ENCODE assay signal across 29 cellular contexts in the genomic region with DNA sequence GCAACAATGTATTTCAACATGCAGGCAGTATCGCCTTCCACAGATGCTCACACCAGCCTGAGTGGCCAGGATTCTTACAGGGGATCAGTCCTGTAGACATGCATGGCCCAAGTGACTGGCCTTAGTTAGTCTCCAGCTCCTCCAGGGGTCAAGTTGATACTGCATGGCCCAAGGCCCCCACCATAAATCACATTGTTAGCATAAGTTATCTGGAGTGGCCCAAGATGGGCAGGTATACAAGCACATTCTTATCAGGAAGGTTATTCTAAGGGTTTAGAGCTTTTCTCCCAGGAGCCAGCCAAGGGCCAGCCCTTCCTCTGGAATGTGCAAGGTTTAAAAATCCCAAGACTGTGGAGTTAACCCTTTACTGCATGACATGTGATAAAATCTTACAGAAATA.
"Had no signal": no experiment of that assay in that cellular context is flagged by ENCODE, and none has a peak within 500 bp of the region (broad histone marks: within the 10 kb centered on the region; RNA-seq: fewer than 3 reads in every experiment).

No MANE protein-coding gene starts in this region.

- H3K4me3 ChIP-seq: adrenal gland, body of pancreas, breast epithelium, MG63, SJCRH30, SK-N-MC had no signal

- H3K4me1 ChIP-seq: adrenal gland, body of pancreas, breast epithelium, SJCRH30 had no signal

- ATAC-seq: activated CD4-positive, alpha-beta T cell treated with anti-CD3 and anti-CD28 coated beads for 36 hours; activated CD8-positive, alpha-beta T cell treated with anti-CD3 and anti-CD28 coated beads, Interleukin-2, amount 10 ng/mL, durations not matched to agents 7 days and 5 days; activated naive CD4-positive, alpha-beta T cell treated with anti-CD3 and anti-CD28 coated beads, Interleukin-2, amount 50 U/mL, for 72 hours; body of pancreas; Panc1 had no signal

- DNase-seq: activated CD4-positive, alpha-beta T cell treated with anti-CD3 and anti-CD28 coated beads for 36 hours; activated CD4-positive, alpha-beta T cell treated with anti-CD3 and anti-CD28 coated beads, Interleukin-2, amount 10 ng/mL, durations not matched to agents 7 days and 5 days; activated CD4-positive, alpha-beta T cell treated with anti-CD3 and anti-CD28 coated beads, Interleukin-2, amount 50 U/mL, for 48 hours; activated CD8-positive, alpha-beta T cell treated with anti-CD3 and anti-CD28 coated beads, Interleukin-2, amount 10 ng/mL, durations not matched to agents 7 days and 5 days; activated gamma-delta T cell treated with Interleukin-2 at 50 U/mL for 16 hours; activated naive CD4-positive, alpha-beta T cell treated with anti-CD3 and anti-CD28 coated beads for 36 hours; activated T-cell treated with anti-CD3 and anti-CD28 coated beads, Interleukin-2, amount 50 U/mL, for 24 hours; adrenal gland; body of pancreas; caudate nucleus; Kasumi-1; KG1; MG63; NCI-H1048; NCI-H1694 treated with DMSO at 0.1 percent for 48 hours; NCI-H2029; NCI-H2107; NCI-H2171; NCI-H2227 treated with DMSO at 0.1 percent for 48 hours; NCI-H446; NCI-H510A treated with DMSO at 0.1 percent for 48 hours; NCI-H526 treated with DMSO at 0.1 percent for 48 hours; SHP77; SJCRH30; T1000 had no signal

- H3K4me1 Mint-ChIP-seq: activated CD4-positive, alpha-beta T cell treated with anti-CD3 and anti-CD28 coated beads for 36 hours; activated CD4-positive, alpha-beta T cell treated with anti-CD3 and anti-CD28 coated beads, Interleukin-2, amount 10 ng/mL, durations not matched to agents 7 days and 5 days had no signal

- H3K9me3 Mint-ChIP-seq: activated CD4-positive, alpha-beta T cell treated with anti-CD3 and anti-CD28 coated beads, Interleukin-2, amount 10 ng/mL, durations not matched to agents 7 days and 5 days; activated naive CD4-positive, alpha-beta T cell treated with anti-CD3 and anti-CD28 coated beads for 36 hours; activated naive CD4-positive, alpha-beta T cell treated with anti-CD3 and anti-CD28 coated beads, Interleukin-2, amount 50 U/mL, for 72 hours; activated T-cell treated with anti-CD3 and anti-CD28 coated beads, Interleukin-2, amount 50 U/mL, for 24 hours had no signal

- H3K27me3 ChIP-seq: adrenal gland, body of pancreas, breast epithelium had no signal

- H3K36me3 Mint-ChIP-seq: activated naive CD4-positive, alpha-beta T cell treated with anti-CD3 and anti-CD28 coated beads, Interleukin-2, amount 50 U/mL, for 72 hours had no signal

- H3K4me3 Mint-ChIP-seq: activated CD4-positive, alpha-beta T cell treated with anti-CD3 and anti-CD28 coated beads for 36 hours; activated CD4-positive, alpha-beta T cell treated with anti-CD3 and anti-CD28 coated beads, Interleukin-2, amount 10 ng/mL, durations not matched to agents 7 days and 5 days; activated CD8-positive, alpha-beta T cell treated with anti-CD3 and anti-CD28 coated beads, Interleukin-2, amount 10 ng/mL, durations not matched to agents 7 days and 5 days; activated naive CD4-positive, alpha-beta T cell treated with anti-CD3 and anti-CD28 coated beads for 36 hours; activated T-cell treated with anti-CD3 and anti-CD28 coated beads, Interleukin-2, amount 50 U/mL, for 24 hours had no signal

- H3K36me3 ChIP-seq: adrenal gland, breast epithelium, MG63, SJCRH30 had no signal

- H3K9me3 ChIP-seq: adrenal gland, body of pancreas, breast epithelium, MG63, SJCRH30 had no signal

- H3K27ac ChIP-seq: adrenal gland, body of pancreas, breast epithelium, SJCRH30, SK-N-MC had no signal

- H3K27ac Mint-ChIP-seq: activated CD4-positive, alpha-beta T cell treated with anti-CD3 and anti-CD28 coated beads for 36 hours; activated CD4-positive, alpha-beta T cell treated with anti-CD3 and anti-CD28 coated beads, Interleukin-2, amount 10 ng/mL, durations not matched to agents 7 days and 5 days; activated CD8-positive, alpha-beta T cell treated with anti-CD3 and anti-CD28 coated beads, Interleukin-2, amount 10 ng/mL, durations not matched to agents 7 days and 5 days; activated naive CD4-positive, alpha-beta T cell treated with anti-CD3 and anti-CD28 coated beads for 36 hours; activated naive CD4-positive, alpha-beta T cell treated with anti-CD3 and anti-CD28 coated beads, Interleukin-2, amount 50 U/mL, for 72 hours; activated T-cell treated with anti-CD3 and anti-CD28 coated beads, Interleukin-2, amount 50 U/mL, for 24 hours had no signal
